ENCODE assay signal across 8 cellular contexts in the genomic region with DNA sequence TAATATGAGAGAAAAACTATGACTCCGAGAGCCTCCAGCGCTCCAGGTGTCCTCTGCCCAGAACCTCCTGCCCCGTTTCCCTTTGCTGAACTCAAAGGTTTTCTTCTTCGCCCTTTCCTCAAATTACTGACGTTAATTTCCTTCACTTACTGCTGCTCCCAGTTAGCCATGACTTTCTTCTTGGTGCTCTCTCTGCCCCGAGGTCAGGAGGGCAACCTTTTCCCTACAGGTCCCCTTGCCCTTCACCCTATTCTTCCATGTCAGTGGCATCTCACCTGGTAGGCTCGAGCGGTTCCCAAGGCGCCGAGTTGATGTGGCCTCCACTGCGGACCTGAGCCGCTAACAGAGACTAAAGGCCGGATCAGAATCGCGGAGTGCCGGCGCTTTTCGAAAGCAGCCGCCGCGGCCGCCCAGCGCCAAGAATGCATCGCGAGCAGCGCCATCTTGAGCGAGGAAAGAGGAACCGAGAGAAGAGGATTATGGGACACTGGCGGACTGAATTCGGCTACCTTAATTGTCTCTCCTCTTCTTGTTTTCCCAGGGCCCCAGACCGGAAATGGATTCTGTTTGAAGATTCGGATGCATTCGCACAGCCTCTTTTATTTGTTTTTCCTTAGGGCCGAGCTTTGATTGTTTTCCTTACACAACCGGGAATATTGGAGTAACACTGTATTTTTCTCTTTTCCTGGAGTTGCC. TPM values are rescaled to one million over a fixed set of nuclear protein-coding genes. Genes with fewer than 3 reads are reported as not detected.
A peak's percentile ranks its signal among the peaks of the same experiment; 100 is the strongest.
DNase-seq lines count a peak whose midpoint lies in the region; ATAC-seq and TF ChIP-seq lines count a peak whose summit lies in the region.

A gene (minus strand): TSS at position 454 of the 696 bp plus-strand sequence. CDS start 11 bp downstream, at position 443.

- H3K27ac Mint-ChIP-seq in T-helper 2 cell treated with Interferon-gamma antibody and Interleukin-4, amounts not matched to agents 5 μg/mL and 100 μg/mL, for 36 hours = peak within 1 kb of the TSS; percentile 95

- TF ChIP-seq POLR2A in GM15510 (IDR thresholded peaks at IDR 0.05; ENCODE audit: borderline replicate concordance, extremely low read depth, insufficient read length) = peak; percentile 48

- ATAC-seq in HG02870 (IDR thresholded peaks at IDR 0.05; ENCODE audit: unreplicated experiment) (peak; percentile 84), aorta (ENCODE audit: low FRiP score) (peak; percentile 86)

- no peaks in the 10 kb centered on the region for H3K4me1 ChIP-seq in aorta (ENCODE audit: control insufficient read depth in 1 of 2, insufficient read depth in 2 of 2, low read length in 2 of 2)

- H3K4me3 Mint-ChIP-seq in T-helper 2 cell treated with Interferon-gamma antibody and Interleukin-4, amounts not matched to agents 5 μg/mL and 100 μg/mL, for 36 hours = peak within 1 kb of the TSS; percentile 95

- WGBS in aorta, 2 donors = 1 to 25% methylated on average over 35 of the region's 35 CpGs

- H3K36me3 ChIP-seq in aorta (ENCODE audit: control insufficient read depth in 1 of 2, insufficient read depth in 2 of 2, low read length in 1 of 2) = no peaks in the 10 kb centered on the region

- H3K4me3 ChIP-seq in aorta (ENCODE audit: low read length in 2 of 2) = peak within 1 kb of the TSS; percentile 17 to 86

- H3K27me3 Mint-ChIP-seq in T-helper 2 cell treated with Interferon-gamma antibody and Interleukin-4, amounts not matched to agents 5 μg/mL and 100 μg/mL, for 36 hours (ENCODE audit: low read depth) = no peaks in the 10 kb centered on the region

- DNase-seq in NCI-H1694 treated with DMSO at 0.1 percent for 48 hours (lab: John Stamatoyannopoulos, UW) (peak; percentile 85), astrocyte of the hippocampus (ENCODE audit: low read depth, low spot score) (peak; percentile 77), hippocampal formation (lab: John Stamatoyannopoulos, UW) (peak; percentile 59 to 62), retina (peak; percentile 78), aorta (peak; percentile 54 to 80)
- DNase-seq in T-helper 2 cell treated with Interferon-gamma antibody and Interleukin-4, amounts not matched to agents 5 μg/mL and 100 μg/mL, for 36 hours (ENCODE audit: low spot score) = peak; percentile 60

- intact Hi-C loops in aorta (cut with DNase I) = no loop called here

- no peaks in the 10 kb centered on the region for H3K27me3 ChIP-seq in aorta (ENCODE audit: control insufficient read depth in 1 of 2, insufficient read depth in 2 of 2, low read length in 1 of 2)

- H3K36me3 Mint-ChIP-seq in T-helper 2 cell treated with Interferon-gamma antibody and Interleukin-4, amounts not matched to agents 5 μg/mL and 100 μg/mL, for 36 hours (ENCODE audit: low read depth) = peaks cover 5% of the 10 kb centered on the region

- peak within 1 kb of the TSS; percentile 23 to 55 for H3K27ac ChIP-seq in aorta (ENCODE audit: low read depth in 1 of 2, low read length in 2 of 2)

- no peaks in the 10 kb centered on the region for H3K9me3 Mint-ChIP-seq in T-helper 2 cell treated with Interferon-gamma antibody and Interleukin-4, amounts not matched to agents 5 μg/mL and 100 μg/mL, for 36 hours

- no peaks in the 10 kb centered on the region for H3K9me3 ChIP-seq in aorta (ENCODE audit: control insufficient read depth, low read length)

- H3K4me1 Mint-ChIP-seq in T-helper 2 cell treated with Interferon-gamma antibody and Interleukin-4, amounts not matched to agents 5 μg/mL and 100 μg/mL, for 36 hours (ENCODE audit: low read depth) = peaks cover 32% of the 10 kb centered on the region

RNA-seq across cellular contexts. Expression of the gene that starts here (rescaled TPM):
- 10 to 100 TPM; 19.3 to 23.4 TPM for total RNA-seq in aorta
- polyA plus RNA-seq in aorta = 10 to 100 TPM in 1 of 2 donors, 1 to 10 TPM in 1; 8.8 to 18.0 TPM

Comparison
In these comparisons a context has a peak if more than half of its experiments do, and no peak if none do; other contexts are left out.
1. Peak in every context shown above with its lines: DNase-seq, ATAC-seq, H3K4me3 ChIP-seq and H3K27ac ChIP-seq.